ENCODE assay signal across 17 cellular contexts in genomic region chr7:155824195-155824915, GRCh38. TPM values are rescaled to one million over a fixed set of nuclear protein-coding genes. Genes with fewer than 3 reads are reported as not detected.
DNase-seq lines count a peak whose midpoint lies in the region; TF ChIP-seq lines count a peak whose summit lies in the region.
"Had no signal": no experiment of that assay in that cellular context is flagged by ENCODE, and none has a peak within 500 bp of the region (broad histone marks: within the 10 kb centered on the region; RNA-seq: fewer than 3 reads in every experiment).

No MANE protein-coding gene starts in this region.

- H3K9me3 ChIP-seq in colonic mucosa (no peaks in the 10 kb centered on the region), BE2C (no peaks in the 10 kb centered on the region)
- H3K9me3 ChIP-seq: thyroid gland had no signal

- H3K27ac ChIP-seq in colonic mucosa: peak overlapping the region; percentile 7
- H3K27ac ChIP-seq: HL-60, thyroid gland had no signal

- H3K4me3 ChIP-seq in colonic mucosa (no peak overlapping the region), BE2C (ENCODE audit: low read depth, low read length) (no peak overlapping the region)
- H3K4me3 ChIP-seq: thyroid gland had no signal

- H3K4me1 ChIP-seq in colonic mucosa (no peaks in the 10 kb centered on the region), BE2C (no peaks in the 10 kb centered on the region)
- H3K4me1 ChIP-seq: thyroid gland had no signal

- no peak overlapping the region for H3K9ac ChIP-seq in colonic mucosa (ENCODE audit: low read depth in 2 of 2, low read length in 2 of 2)

- no peaks in the 10 kb centered on the region for H3K36me3 ChIP-seq in colonic mucosa
- no peaks in the 10 kb centered on the region for H3K36me3 ChIP-seq in BE2C
- H3K36me3 ChIP-seq: thyroid gland had no signal

- DNase-seq in Caki2 (ENCODE audit: low read depth): peak; percentile 25
- DNase-seq in NCI-H2029 treated with DMSO at 0.1 percent for 48 hours (lab: John Stamatoyannopoulos, UW): peak; percentile 26
- peak; percentile 88 for DNase-seq in colonic mucosa
- peak; percentile 70 for DNase-seq in mucosa of gallbladder (ENCODE audit: low spot score)
- DNase-seq in DMS 273 (lab: John Stamatoyannopoulos, UW; ENCODE audit: unreplicated experiment): no peak
- no peak for DNase-seq in NCI-H82 (lab: John Stamatoyannopoulos, UW)
- DNase-seq in BE2C: no peak
- DNase-seq in NCI-H1417 (lab: John Stamatoyannopoulos, UW): no peak
- DNase-seq: activated CD4-positive, alpha-beta T cell treated with anti-CD3 and anti-CD28 coated beads for 36 hours; cerebellar nuclear complex; Karpas-422; NCI-H2081 treated with DMSO at 0.1 percent for 48 hours; retina; stimulated activated CD4-positive, alpha-beta T cell treated with anti-CD3 and anti-CD28 coated beads, Interleukin-2, amount 100 ng/mL, for 24 hours; thyroid gland had no signal

- in situ Hi-C loops in Caki2 (cut with HindIII; ENCODE audit: low pct_unique_long_range_greater_than_20kb, low sequenced_read_pairs): no loop called here

- intact Hi-C loops in colonic mucosa (cut with DNase I): no loop called here

- no peak for TF ChIP-seq CTCF in colonic mucosa (IDR thresholded peaks at IDR 0.05)
- no peak for TF ChIP-seq CTCF in BE2C (IDR thresholded peaks at IDR 0.05; ENCODE audit: low read depth, low read length)

- H3K27me3 ChIP-seq in colonic mucosa: no peaks in the 10 kb centered on the region
- H3K27me3 ChIP-seq in BE2C: peaks cover 22% of the 10 kb centered on the region
- H3K27me3 ChIP-seq: thyroid gland had no signal

RNA-seq across cellular contexts. Expression of gene SHH, which starts 12.1 kb away (rescaled TPM):
- total RNA-seq in Caki2 (2014; rRNA removed; shearing (Covaris generic); ENCODE audit: low replicate concordance): 8.7 and 18.5 TPM in 2 replicates
- 1 to 10 TPM; 5.6 to 8.1 TPM for total RNA-seq in colonic mucosa
- total RNA-seq in mucosa of gallbladder: 134 TPM
- polyA plus RNA-seq in BE2C (2012; ENCODE audit: insufficient read depth, insufficient read length, low read depth): not detected
- total RNA-seq: activated CD4-positive, alpha-beta T cell treated with anti-CD3 and anti-CD28 coated beads for 36 hours; naive thymus-derived CD8-positive, alpha-beta T cell; thyroid gland had no signal

Comparison
In these comparisons a context has a peak if more than half of its experiments do, and no peak if none do; other contexts are left out.
1. DNase-seq: peak in Caki2 (single experiment), NCI-H2029 treated with DMSO at 0.1 percent for 48 hours (single experiment), colonic mucosa (single experiment) and mucosa of gallbladder (single experiment); none in DMS 273 (single experiment), NCI-H82 (single experiment), BE2C (single experiment) and NCI-H1417 (0 of 3).